Comparison of ENCODE assay signal across 5 cellular contexts in the genomic region with DNA sequence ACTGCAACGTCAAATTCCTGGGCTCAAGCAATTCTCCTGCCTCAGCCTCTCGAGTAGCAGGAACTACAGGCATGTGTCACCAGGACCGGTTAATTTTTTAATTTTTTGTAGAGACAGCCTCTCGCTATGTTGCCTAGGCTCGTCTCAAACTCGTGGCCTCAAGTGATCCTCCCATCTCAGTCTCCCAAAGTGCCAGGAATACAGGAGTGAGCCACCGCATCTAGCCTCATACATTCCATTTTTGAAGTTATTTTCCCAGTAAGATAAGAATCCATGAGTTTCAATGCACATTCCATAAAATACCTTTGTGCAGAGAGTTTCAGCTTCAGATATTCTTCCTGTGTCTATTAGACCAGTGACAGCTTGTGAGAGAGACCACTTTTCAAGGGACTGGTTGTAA.
"Had no signal": no experiment of that assay in that cellular context is flagged by ENCODE, and none has a peak within 500 bp of the region (broad histone marks: within the 10 kb centered on the region; RNA-seq: fewer than 3 reads in every experiment).

No MANE protein-coding gene starts in this region.

- H3K27ac Mint-ChIP-seq: IgD-negative memory B cell had no signal

- H3K27ac ChIP-seq: HL-60 had no signal

- H3K27me3 Mint-ChIP-seq: IgD-negative memory B cell had no signal

- DNase-seq: IMR-90, KBM-7 had no signal

- H3K4me3 Mint-ChIP-seq: IgD-negative memory B cell had no signal

- H3K4me1 Mint-ChIP-seq: IgD-negative memory B cell had no signal

- H3K4me3 ChIP-seq: K562 had no signal
